10 cellular contexts compared by ENCODE assay signal in the genomic region with DNA sequence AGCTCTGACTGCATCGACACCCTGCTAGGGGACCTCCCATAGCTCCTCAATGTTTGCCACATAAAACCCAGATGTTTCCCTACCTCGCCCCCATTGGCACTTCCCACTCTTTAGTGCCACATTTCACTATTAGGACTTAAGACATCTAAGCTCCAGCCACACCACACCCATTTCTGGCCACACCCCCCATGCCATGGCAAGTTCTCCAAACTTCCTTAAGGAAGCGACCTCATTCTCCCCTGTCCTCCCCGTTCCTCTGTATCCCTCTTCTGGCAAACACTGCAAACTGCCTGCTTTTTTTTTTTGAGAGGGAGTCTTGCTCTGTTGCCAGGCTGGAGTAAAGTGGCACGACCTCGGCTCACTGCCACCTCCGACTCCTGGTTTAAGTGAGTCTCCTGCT.
DNase-seq lines count a peak whose midpoint lies in the region; ATAC-seq, FAIRE-seq and TF ChIP-seq lines count a peak whose summit lies in the region.
"Had no signal": no experiment of that assay in that cellular context is flagged by ENCODE, and none has a peak within 500 bp of the region (broad histone marks: within the 10 kb centered on the region; RNA-seq: fewer than 3 reads in every experiment).

No MANE protein-coding gene starts in this region.

- peak overlapping the region; percentile 49 for H3K27ac Mint-ChIP-seq in activated naive CD8-positive, alpha-beta T cell treated with anti-CD3 and anti-CD28 coated beads, Interleukin-2, amount 10 ng/mL, durations not matched to agents 7 days and 5 days

- TF ChIP-seq POLR2A in H54 (IDR thresholded peaks at IDR 0.05; ENCODE audit: low read depth, low read length): no peak
- TF ChIP-seq POLR2A in erythroblast (IDR thresholded peaks at IDR 0.05; ENCODE audit: low read length): no peak

- H3K9me3 Mint-ChIP-seq in activated naive CD8-positive, alpha-beta T cell treated with anti-CD3 and anti-CD28 coated beads, Interleukin-2, amount 10 ng/mL, durations not matched to agents 7 days and 5 days: no peaks in the 10 kb centered on the region

- peaks cover 48% of the 10 kb centered on the region for H3K4me1 Mint-ChIP-seq in activated naive CD8-positive, alpha-beta T cell treated with anti-CD3 and anti-CD28 coated beads, Interleukin-2, amount 10 ng/mL, durations not matched to agents 7 days and 5 days

- no peaks in the 10 kb centered on the region for H3K27me3 Mint-ChIP-seq in activated naive CD8-positive, alpha-beta T cell treated with anti-CD3 and anti-CD28 coated beads, Interleukin-2, amount 10 ng/mL, durations not matched to agents 7 days and 5 days

- DNase-seq in CD1c-positive myeloid dendritic cell (ENCODE audit: extremely low spot score) (peak; percentile 72), H54 (ENCODE audit: insufficient read length, low spot score) (peak; percentile 26), left colon (no peak), erythroblast (lab: John Stamatoyannopoulos, UW) (no peak), NCI-H1105 (lab: John Stamatoyannopoulos, UW) (no peak), NCI-H146 (lab: John Stamatoyannopoulos, UW) (no peak)
- no peak for DNase-seq in activated naive CD8-positive, alpha-beta T cell treated with anti-CD3 and anti-CD28 coated beads, Interleukin-2, amount 10 ng/mL, durations not matched to agents 7 days and 5 days
- DNase-seq: hippocampal formation, NCI-H1092 had no signal

- H3K36me3 Mint-ChIP-seq in activated naive CD8-positive, alpha-beta T cell treated with anti-CD3 and anti-CD28 coated beads, Interleukin-2, amount 10 ng/mL, durations not matched to agents 7 days and 5 days: peaks cover 78% of the 10 kb centered on the region

- H3K4me3 Mint-ChIP-seq in activated naive CD8-positive, alpha-beta T cell treated with anti-CD3 and anti-CD28 coated beads, Interleukin-2, amount 10 ng/mL, durations not matched to agents 7 days and 5 days: no peak overlapping the region

- FAIRE-seq in H54 (lab: Jason Lieb, UNC): no peak

- ATAC-seq in activated naive CD8-positive, alpha-beta T cell treated with anti-CD3 and anti-CD28 coated beads, Interleukin-2, amount 10 ng/mL, durations not matched to agents 7 days and 5 days (ENCODE audit: low read depth): no peak
- peak; percentile 76 for ATAC-seq in left colon
- no peak for ATAC-seq in GM19328 (IDR thresholded peaks at IDR 0.05; ENCODE audit: unreplicated experiment)

- intact Hi-C loops in left colon (cut with DNase I, micrococcal nuclease): no loop called here

- POLR2A ChIA-PET in activated naive CD8-positive, alpha-beta T cell treated with anti-CD3 and anti-CD28 coated beads, Interleukin-2, amount 10 ng/mL, durations not matched to agents 7 days and 5 days (lab: Charles Lee): interaction anchor here (0.6 to 1.8 kb wide), 2 partner anchors 9 to 89 kb away, joined by 3 to 9 read pairs; no protein-coding TSS in a partner anchor

Comparison
In these comparisons a context has a peak if more than half of its experiments do, and no peak if none do; other contexts are left out.
1. DNase-seq: peak in CD1c-positive myeloid dendritic cell (single experiment) and H54 (single experiment); none in activated naive CD8-positive, alpha-beta T cell treated with anti-CD3 and anti-CD28 coated beads, Interleukin-2, amount 10 ng/mL, durations not matched to agents 7 days and 5 days (single experiment), left colon (0 of 2), erythroblast (0 of 2), NCI-H1105 (single experiment) and NCI-H146 (single experiment).